1 cellular context compared by ENCODE assay signal in genomic region chr4:108762559-108763225, GRCh38.
TF ChIP-seq lines count a peak whose summit lies in the region.

ETNPPL (minus strand) TSS chr4:108763053; CDS start chr4:108762898, 155 bp downstream.

TF ChIP-seq in HepG2, 621 proteins besides CTCF, POLR2A, EP300 and RAD21 (continued from another document and continues in another):
- TF ChIP-seq DZIP1 (CRISPR knock-in tag; IDR thresholded peaks at IDR 0.05) = 0 out of 2 replicates have a peak, but pooled peaks have one; percentile 55
- no peak for TF ChIP-seq SIX1 (CRISPR knock-in tag; IDR thresholded peaks at IDR 0.05; ENCODE audit: borderline replicate concordance)
- no peak; the same call in none of the 2 replicates for TF ChIP-seq ZSCAN25 (CRISPR knock-in tag; IDR thresholded peaks at IDR 0.05)
- TF ChIP-seq ZNF709 (CRISPR knock-in tag; IDR thresholded peaks at IDR 0.05) = no peak
- peak; percentile 63; the same call in 1 of the 2 replicates for TF ChIP-seq NCOA1 (CRISPR knock-in tag; IDR thresholded peaks at IDR 0.05)
- no peak for TF ChIP-seq RORA (CRISPR knock-in tag; IDR thresholded peaks at IDR 0.05)
- TF ChIP-seq ESRRA (CRISPR knock-in tag; IDR thresholded peaks at IDR 0.05; ENCODE audit: low read depth) = peak; percentile 62; the same call in 1 of the 2 replicates
- TF ChIP-seq ZBTB42 (CRISPR knock-in tag; IDR thresholded peaks at IDR 0.05) = no peak
- no peak for TF ChIP-seq PTBP1 (IDR thresholded peaks at IDR 0.05; ENCODE audit: low read depth, low read length, poor library complexity, severe bottlenecking)
- TF ChIP-seq USF2 (IDR thresholded peaks at IDR 0.05; ENCODE audit: low read depth, low read length) = no peak
- 0 out of 2 replicates have a peak, but pooled peaks have one; percentile 17 for TF ChIP-seq USF2 (CRISPR knock-in tag; IDR thresholded peaks at IDR 0.05; ENCODE audit: borderline replicate concordance)
- TF ChIP-seq ATAD3A (CRISPR knock-in tag; IDR thresholded peaks at IDR 0.05) = no peak
- TF ChIP-seq ZBTB44 (CRISPR knock-in tag; IDR thresholded peaks at IDR 0.05) = no peak
- TF ChIP-seq ZNF367 (CRISPR knock-in tag; IDR thresholded peaks at IDR 0.05; ENCODE audit: borderline replicate concordance) = no peak
- no peak for TF ChIP-seq GRHL1 (CRISPR knock-in tag; conservative IDR thresholded peaks at IDR 0.05)
- no peak for TF ChIP-seq ZNF644 (CRISPR knock-in tag; IDR thresholded peaks at IDR 0.05; ENCODE audit: low read depth)
- peak; percentile 22; the same call in 1 of the 2 replicates for TF ChIP-seq NFKB2 (CRISPR knock-in tag; IDR thresholded peaks at IDR 0.05; ENCODE audit: borderline replicate concordance)
- TF ChIP-seq MYC (CRISPR knock-in tag; IDR thresholded peaks at IDR 0.05; ENCODE audit: borderline replicate concordance) = peak; percentile 87; the same call in 1 of the 2 replicates
- TF ChIP-seq MAF1 (CRISPR knock-in tag; IDR thresholded peaks at IDR 0.05; ENCODE audit: borderline replicate concordance) = no peak
- TF ChIP-seq CENPX (CRISPR knock-in tag; IDR thresholded peaks at IDR 0.05) = no peak
- 0 out of 2 replicates have a peak, but pooled peaks have one; percentile 15 for TF ChIP-seq FOXK1 (CRISPR knock-in tag; IDR thresholded peaks at IDR 0.05; ENCODE audit: borderline replicate concordance, low read depth)
- TF ChIP-seq BRD4 (CRISPR knock-in tag; IDR thresholded peaks at IDR 0.05) = no peak
- TF ChIP-seq ZFP90 (CRISPR knock-in tag; IDR thresholded peaks at IDR 0.05; ENCODE audit: borderline replicate concordance) = no peak; the same call in 1 of the 2 replicates
- TF ChIP-seq TAF1 (CRISPR knock-in tag; IDR thresholded peaks at IDR 0.05) = peak; percentile 54
- TF ChIP-seq SCMH1 (CRISPR knock-in tag; IDR thresholded peaks at IDR 0.05; ENCODE audit: borderline replicate concordance) = no peak
- no peak for TF ChIP-seq BCLAF1 (IDR thresholded peaks at IDR 0.05)
- no peak for TF ChIP-seq HMGXB3 (CRISPR knock-in tag; IDR thresholded peaks at IDR 0.05; ENCODE audit: borderline replicate concordance)
- TF ChIP-seq FOSL2 (CRISPR knock-in tag; IDR thresholded peaks at IDR 0.05) = peak; percentile 8; the same call in 1 of the 2 replicates
- TF ChIP-seq ZMAT3 (CRISPR knock-in tag; conservative IDR thresholded peaks at IDR 0.05) = peak; percentile 77; the same call in 1 of the 2 replicates
- TF ChIP-seq RNF219 (CRISPR knock-in tag; IDR thresholded peaks at IDR 0.05) = no peak
- TF ChIP-seq RXRB (CRISPR knock-in tag; IDR thresholded peaks at IDR 0.05; ENCODE audit: borderline replicate concordance) = 0 out of 2 replicates have a peak, but pooled peaks have one; percentile 7
- TF ChIP-seq NBN (conservative IDR thresholded peaks at IDR 0.05) = no peak
- TF ChIP-seq ZNF253 (CRISPR knock-in tag; IDR thresholded peaks at IDR 0.05; ENCODE audit: borderline replicate concordance) = peak; percentile 82; the same call in 1 of the 2 replicates
- 0 out of 2 replicates have a peak, but pooled peaks have one; percentile 26 for TF ChIP-seq MXD1 (CRISPR knock-in tag; IDR thresholded peaks at IDR 0.05)
- TF ChIP-seq ATF1 (CRISPR knock-in tag; IDR thresholded peaks at IDR 0.05) = no peak
- no peak for TF ChIP-seq HOMEZ (CRISPR knock-in tag; IDR thresholded peaks at IDR 0.05; ENCODE audit: low read depth)
- no peak for TF ChIP-seq DDIT3 (CRISPR knock-in tag; IDR thresholded peaks at IDR 0.05)
- no peak for TF ChIP-seq TCF7 (IDR thresholded peaks at IDR 0.05; ENCODE audit: low read depth)
- TF ChIP-seq IKZF1 (IDR thresholded peaks at IDR 0.05) = no peak
- TF ChIP-seq ZFYVE20 (CRISPR knock-in tag; IDR thresholded peaks at IDR 0.05; ENCODE audit: borderline replicate concordance, low read depth) = no peak
- TF ChIP-seq ZNF788 (CRISPR knock-in tag; IDR thresholded peaks at IDR 0.05; ENCODE audit: borderline replicate concordance) = peak; percentile 71; the same call in 1 of the 2 replicates
